ENCODE assay signal across 27 cellular contexts in the genomic region with DNA sequence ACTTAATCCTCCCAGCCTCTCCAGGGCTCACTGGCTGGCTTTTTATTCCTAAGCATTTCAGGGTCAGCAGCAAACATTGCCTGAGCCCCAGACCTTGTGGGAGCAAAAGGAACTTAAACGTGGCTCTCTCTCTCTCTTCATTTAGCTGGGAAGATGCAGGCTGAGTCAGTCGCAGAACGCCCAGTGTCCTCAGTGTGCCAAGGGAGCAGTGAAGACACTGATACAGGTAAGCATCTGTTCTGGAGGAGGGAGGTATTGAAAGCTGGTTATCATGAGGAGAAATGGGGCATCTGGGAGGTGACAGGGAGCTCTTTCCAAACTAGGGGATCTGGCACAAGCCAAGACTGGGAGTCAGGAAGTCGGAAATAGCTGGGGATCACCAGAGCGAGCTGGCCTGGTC. TPM values are rescaled to one million over a fixed set of nuclear protein-coding genes. Genes with fewer than 3 reads are reported as not detected.
A peak's percentile ranks its signal among the peaks of the same experiment; 100 is the strongest.
DNase-seq lines count a peak whose midpoint lies in the region; ATAC-seq, FAIRE-seq and TF ChIP-seq lines count a peak whose summit lies in the region.
"Had no signal": no experiment of that assay in that cellular context is flagged by ENCODE, and none has a peak within 500 bp of the region (broad histone marks: within the 10 kb centered on the region; RNA-seq: fewer than 3 reads in every experiment).

No MANE protein-coding gene starts in this region.

- WGBS in body of pancreas, 2 donors, result 44 to 69% methylated on average over 5 of the region's 5 CpGs
- 61 to 68% (median 65%) methylated on average over 4 to 5 of the region's 5 CpGs for whole genome bisulfite sequencing in adrenal gland, 4 donors

- H3K27ac Mint-ChIP-seq in activated CD4-positive, alpha-beta T cell treated with anti-CD3 and anti-CD28 coated beads, Interleukin-2, amount 10 ng/mL, durations not matched to agents 24 days and 14 days, result peak overlapping the region; percentile 20
- no peak overlapping the region for H3K27ac Mint-ChIP-seq in activated CD4-positive, alpha-beta T cell treated with anti-CD3 and anti-CD28 coated beads for 36 hours
- no peak overlapping the region for H3K27ac Mint-ChIP-seq in activated naive CD8-positive, alpha-beta T cell treated with anti-CD3 and anti-CD28 coated beads, Interleukin-2, amount 50 U/mL, for 24 hours
- H3K27ac Mint-ChIP-seq: CD4-positive, alpha-beta T cell had no signal

- H3K27me3 ChIP-seq in body of pancreas (no peaks in the 10 kb centered on the region), foreskin keratinocyte (no peaks in the 10 kb centered on the region), adrenal gland (no peaks in the 10 kb centered on the region)
- H3K27me3 ChIP-seq: BE2C, MG63 had no signal

- H3K36me3 Mint-ChIP-seq in activated CD4-positive, alpha-beta T cell treated with anti-CD3 and anti-CD28 coated beads, Interleukin-2, amount 10 ng/mL, durations not matched to agents 24 days and 14 days (ENCODE audit: low read depth), result no peaks in the 10 kb centered on the region
- no peaks in the 10 kb centered on the region for H3K36me3 Mint-ChIP-seq in activated CD4-positive, alpha-beta T cell treated with anti-CD3 and anti-CD28 coated beads for 36 hours (ENCODE audit: low read depth)
- no peaks in the 10 kb centered on the region for H3K36me3 Mint-ChIP-seq in activated naive CD8-positive, alpha-beta T cell treated with anti-CD3 and anti-CD28 coated beads, Interleukin-2, amount 50 U/mL, for 24 hours (ENCODE audit: low read depth)

- peaks cover 26% of the 10 kb centered on the region for H3K4me1 Mint-ChIP-seq in activated CD4-positive, alpha-beta T cell treated with anti-CD3 and anti-CD28 coated beads, Interleukin-2, amount 10 ng/mL, durations not matched to agents 24 days and 14 days
- peaks cover 21% of the 10 kb centered on the region for H3K4me1 Mint-ChIP-seq in activated CD4-positive, alpha-beta T cell treated with anti-CD3 and anti-CD28 coated beads for 36 hours
- peaks cover 22% of the 10 kb centered on the region for H3K4me1 Mint-ChIP-seq in activated naive CD8-positive, alpha-beta T cell treated with anti-CD3 and anti-CD28 coated beads, Interleukin-2, amount 50 U/mL, for 24 hours

- H3K9me3 Mint-ChIP-seq in activated CD4-positive, alpha-beta T cell treated with anti-CD3 and anti-CD28 coated beads, Interleukin-2, amount 10 ng/mL, durations not matched to agents 24 days and 14 days, result no peaks in the 10 kb centered on the region
- H3K9me3 Mint-ChIP-seq in activated CD4-positive, alpha-beta T cell treated with anti-CD3 and anti-CD28 coated beads for 36 hours (ENCODE audit: low read depth), result no peaks in the 10 kb centered on the region
- H3K9me3 Mint-ChIP-seq in activated naive CD8-positive, alpha-beta T cell treated with anti-CD3 and anti-CD28 coated beads, Interleukin-2, amount 50 U/mL, for 24 hours, result no peaks in the 10 kb centered on the region
- H3K9me3 Mint-ChIP-seq: CD4-positive, alpha-beta T cell; H9 had no signal

- TF ChIP-seq POLR2A in body of pancreas (IDR thresholded peaks at IDR 0.05), result no peak
- TF ChIP-seq POLR2A in H54 (IDR thresholded peaks at IDR 0.05; ENCODE audit: low read depth, low read length), result no peak
- TF ChIP-seq POLR2A in adrenal gland (IDR thresholded peaks at IDR 0.05), result no peak

- H3K4me1 ChIP-seq in body of pancreas (peaks cover 68% of the 10 kb centered on the region), foreskin keratinocyte (peaks cover 10% of the 10 kb centered on the region), adrenal gland (replicated peaks in 1 of 2) (peaks cover 9 to 10% of the 10 kb centered on the region in 2 donors)
- H3K4me1 ChIP-seq: BE2C had no signal

- H3K27me3 Mint-ChIP-seq in activated CD4-positive, alpha-beta T cell treated with anti-CD3 and anti-CD28 coated beads, Interleukin-2, amount 10 ng/mL, durations not matched to agents 24 days and 14 days, result peaks cover 20% of the 10 kb centered on the region
- peaks cover 3% of the 10 kb centered on the region for H3K27me3 Mint-ChIP-seq in activated CD4-positive, alpha-beta T cell treated with anti-CD3 and anti-CD28 coated beads for 36 hours
- H3K27me3 Mint-ChIP-seq in activated naive CD8-positive, alpha-beta T cell treated with anti-CD3 and anti-CD28 coated beads, Interleukin-2, amount 50 U/mL, for 24 hours, result peaks cover 9% of the 10 kb centered on the region
- H3K27me3 Mint-ChIP-seq: CD4-positive, alpha-beta T cell had no signal

- CTCF ChIA-PET in activated CD4-positive, alpha-beta T cell treated with anti-CD3 and anti-CD28 coated beads for 36 hours (lab: Charles Lee), result interaction anchor here (0.6 to 1.6 kb wide), 9 partner anchors 9 to 318 kb away, joined by 3 to 5 read pairs (median 4); partner anchors contain the start of gene VPS18

- DNase-seq in activated CD4-positive, alpha-beta T cell treated with anti-CD3 and anti-CD28 coated beads, Interleukin-2, amount 10 ng/mL, durations not matched to agents 24 days and 14 days, result no peak
- no peak for DNase-seq in activated CD4-positive, alpha-beta T cell treated with anti-CD3 and anti-CD28 coated beads for 36 hours
- DNase-seq in body of pancreas, result no peak
- DNase-seq in foreskin keratinocyte, result no peak
- DNase-seq in H54 (ENCODE audit: insufficient read length, low spot score), result no peak
- no peak for DNase-seq in dermis blood vessel endothelial cell
- no peak for DNase-seq in adrenal gland
- no peak for DNase-seq in activated naive CD8-positive, alpha-beta T cell treated with anti-CD3 and anti-CD28 coated beads, Interleukin-2, amount 50 U/mL, for 24 hours
- DNase-seq: 8988T; BE2C; Caco-2; CD4-positive, alpha-beta T cell; H9; Karpas-422; MG63; NCI-H1092; NCI-H1436 treated with DMSO at 0.1 percent for 48 hours; NCI-H2029; NCI-H2171; NCI-H446; NCI-H69; SHP77 treated with DMSO at 0.1 percent for 48 hours had no signal

- no peak for FAIRE-seq in H54 (lab: Jason Lieb, UNC)
- FAIRE-seq: G401.6 had no signal

- no peaks in the 10 kb centered on the region for H3K36me3 ChIP-seq in body of pancreas (replicated peaks in 1 of 2; ENCODE audit: insufficient read depth in 1 of 2, low read depth in 2 of 2)
- H3K36me3 ChIP-seq in adrenal gland (replicated peaks in 1 of 2), result no peaks in the 10 kb centered on the region
- H3K36me3 ChIP-seq: BE2C, MG63 had no signal

- ATAC-seq in activated CD4-positive, alpha-beta T cell treated with anti-CD3 and anti-CD28 coated beads for 36 hours, result no peak
- ATAC-seq in body of pancreas (no peak), foreskin keratinocyte (no peak)
- no peak for ATAC-seq in activated naive CD8-positive, alpha-beta T cell treated with anti-CD3 and anti-CD28 coated beads, Interleukin-2, amount 50 U/mL, for 24 hours

- peak overlapping the region in 3 of 4 donors; percentile 95 to 100 (median 97) for H3K27ac ChIP-seq in body of pancreas
- peak overlapping the region; percentile 16 for H3K27ac ChIP-seq in foreskin keratinocyte
- H3K27ac ChIP-seq in adrenal gland, result no peak overlapping the region
- H3K27ac ChIP-seq: HL-60 had no signal

- no peak overlapping the region for H3K4me3 Mint-ChIP-seq in activated CD4-positive, alpha-beta T cell treated with anti-CD3 and anti-CD28 coated beads, Interleukin-2, amount 10 ng/mL, durations not matched to agents 24 days and 14 days
- no peak overlapping the region for H3K4me3 Mint-ChIP-seq in activated CD4-positive, alpha-beta T cell treated with anti-CD3 and anti-CD28 coated beads for 36 hours
- no peak overlapping the region for H3K4me3 Mint-ChIP-seq in activated naive CD8-positive, alpha-beta T cell treated with anti-CD3 and anti-CD28 coated beads, Interleukin-2, amount 50 U/mL, for 24 hours
- H3K4me3 Mint-ChIP-seq: CD4-positive, alpha-beta T cell; H9 had no signal

- POLR2A ChIA-PET in activated CD4-positive, alpha-beta T cell treated with anti-CD3 and anti-CD28 coated beads for 36 hours (lab: Charles Lee), result no interaction called here

- H3K4me3 ChIP-seq in body of pancreas (no peak overlapping the region), adrenal gland (no peak overlapping the region)
- H3K4me3 ChIP-seq: MG63 had no signal

- H3K9me3 ChIP-seq in body of pancreas (no peaks in the 10 kb centered on the region), adrenal gland (replicated peaks in 1 of 3) (no peaks in the 10 kb centered on the region)
- H3K9me3 ChIP-seq: BE2C, Caco-2, MG63 had no signal

- intact Hi-C loops in activated CD4-positive, alpha-beta T cell treated with anti-CD3 and anti-CD28 coated beads, Interleukin-2, amount 10 ng/mL, durations not matched to agents 24 days and 14 days (cut with micrococcal nuclease), result no loop called here
- intact Hi-C loops in activated CD4-positive, alpha-beta T cell treated with anti-CD3 and anti-CD28 coated beads for 36 hours (cut with DNase I, micrococcal nuclease), result no loop called here
- intact Hi-C loops in body of pancreas (cut with DNase I), result no loop called here
- intact Hi-C loops in adrenal gland (cut with DNase I), result no loop called here

- TF ChIP-seq CTCF in body of pancreas (IDR thresholded peaks at IDR 0.05), result no peak
- TF ChIP-seq CTCF in foreskin keratinocyte (conservative IDR thresholded peaks at IDR 0.05), result no peak
- TF ChIP-seq CTCF in adrenal gland (IDR thresholded peaks at IDR 0.05), result no peak

RNA-seq across cellular contexts. Expression of gene RHOV, which starts 4.3 kb away (rescaled TPM):
- total RNA-seq in activated CD4-positive, alpha-beta T cell treated with anti-CD3 and anti-CD28 coated beads, Interleukin-2, amount 10 ng/mL, durations not matched to agents 24 days and 14 days, result 1.0 and 1.5 TPM in 2 replicates
- under 1 TPM; 0.25 to 0.41 TPM for total RNA-seq in activated CD4-positive, alpha-beta T cell treated with anti-CD3 and anti-CD28 coated beads for 36 hours
- total RNA-seq in body of pancreas, result 1 to 10 TPM; 6.2 to 6.3 TPM
- 0.17 and 0.18 TPM in 2 replicates for total RNA-seq in foreskin keratinocyte
- 0.37 and 0.55 TPM in 2 replicates for polyA plus RNA-seq in foreskin keratinocyte
- total RNA-seq in dermis blood vessel endothelial cell, result 0.17 TPM in 1 of 2 replicates, not detected in the other
- under 1 TPM in 2 of 8 donors, not detected in 6; 0.11 to 0.34 TPM for total RNA-seq in adrenal gland
- under 1 TPM in 2 of 3 donors, not detected in 1; 0.13 to 0.16 TPM for polyA plus RNA-seq in adrenal gland

RNA-seq across cellular contexts. Expression of gene VPS18, which starts 24.6 kb away (rescaled TPM):
- total RNA-seq in activated CD4-positive, alpha-beta T cell treated with anti-CD3 and anti-CD28 coated beads, Interleukin-2, amount 10 ng/mL, durations not matched to agents 24 days and 14 days, result 11.2 and 11.3 TPM in 2 replicates
- 1 to 10 TPM; 6.2 TPM for total RNA-seq in activated CD4-positive, alpha-beta T cell treated with anti-CD3 and anti-CD28 coated beads for 36 hours
- total RNA-seq in body of pancreas, result 10 to 100 TPM; 10.9 to 14.8 TPM
- total RNA-seq in foreskin keratinocyte, result 17.7 and 20.6 TPM in 2 replicates
- 10.4 and 11.4 TPM in 2 replicates for polyA plus RNA-seq in foreskin keratinocyte
- 64.1 and 67.2 TPM in 2 replicates for total RNA-seq in dermis blood vessel endothelial cell
- 10 to 100 TPM; 22.4 to 43.4 (median 35.0) TPM for total RNA-seq in adrenal gland
- 10 to 100 TPM in 1 of 3 donors, 1 to 10 TPM in 2; 8.9 to 16.0 (median 10.0) TPM for polyA plus RNA-seq in adrenal gland

RNA-seq across cellular contexts. Expression of gene SPINT1, which starts 25.8 kb away (rescaled TPM):
- 11.3 and 12.9 TPM in 2 replicates for total RNA-seq in activated CD4-positive, alpha-beta T cell treated with anti-CD3 and anti-CD28 coated beads, Interleukin-2, amount 10 ng/mL, durations not matched to agents 24 days and 14 days
- total RNA-seq in activated CD4-positive, alpha-beta T cell treated with anti-CD3 and anti-CD28 coated beads for 36 hours, result 1 to 10 TPM; 8.5 to 8.9 TPM
- total RNA-seq in body of pancreas (100 to 1,000 TPM; 110 to 134 TPM), foreskin keratinocyte (107 and 121 TPM in 2 replicates), dermis blood vessel endothelial cell (1.2 and 3.7 TPM in 2 replicates), adrenal gland (1 to 10 TPM in 6 of 8 donors, under 1 TPM in 2; 0.67 to 5.1 (median 1.6) TPM)
- polyA plus RNA-seq in foreskin keratinocyte (112 and 117 TPM in 2 replicates), adrenal gland (1 to 10 TPM in 2 of 3 donors, under 1 TPM in 1; 0.46 to 1.3 (median 1.1) TPM)
- total RNA-seq: RPMI7951 had no signal

RNA-seq across cellular contexts. Expression of gene PPP1R14D, which starts 41.2 kb away (rescaled TPM):
- not detected in 2 replicates for total RNA-seq in activated CD4-positive, alpha-beta T cell treated with anti-CD3 and anti-CD28 coated beads, Interleukin-2, amount 10 ng/mL, durations not matched to agents 24 days and 14 days
- not detected for total RNA-seq in activated CD4-positive, alpha-beta T cell treated with anti-CD3 and anti-CD28 coated beads for 36 hours
- total RNA-seq in body of pancreas (not detected), foreskin keratinocyte (not detected in 2 replicates), dermis blood vessel endothelial cell (not detected in 2 replicates), adrenal gland (not detected)
- polyA plus RNA-seq in foreskin keratinocyte (not detected in 2 replicates), adrenal gland (not detected)
- total RNA-seq: CD4-positive, alpha-beta T cell; H9; HT1080; OCI-LY7; RPMI7951 had no signal

RNA-seq across cellular contexts. Expression of gene DLL4, which starts 59.5 kb away (rescaled TPM):
- 0.33 TPM in 1 of 2 replicates, not detected in the other for total RNA-seq in activated CD4-positive, alpha-beta T cell treated with anti-CD3 and anti-CD28 coated beads, Interleukin-2, amount 10 ng/mL, durations not matched to agents 24 days and 14 days
- under 1 TPM; 0.18 to 0.30 TPM for total RNA-seq in activated CD4-positive, alpha-beta T cell treated with anti-CD3 and anti-CD28 coated beads for 36 hours
- total RNA-seq in body of pancreas, result 1 to 10 TPM in 1 of 2 donors, under 1 TPM in 1; 0.33 to 3.6 TPM
- total RNA-seq in foreskin keratinocyte, result not detected in 2 replicates
- not detected in 2 replicates for polyA plus RNA-seq in foreskin keratinocyte
- total RNA-seq in dermis blood vessel endothelial cell, result 128 and 158 TPM in 2 replicates
- total RNA-seq in adrenal gland, result 10 to 100 TPM in 2 of 8 donors, 1 to 10 TPM in 6; 1.9 to 15.9 (median 5.6) TPM
- 1 to 10 TPM in 2 of 3 donors, under 1 TPM in 1; 0.66 to 3.9 (median 3.6) TPM for polyA plus RNA-seq in adrenal gland

Comparison
In these comparisons a context has a peak if more than half of its experiments do, and no peak if none do; other contexts are left out.
1. H3K27ac ChIP-seq: peak in body of pancreas (3 of 4) and foreskin keratinocyte (single experiment); none in adrenal gland (0 of 5).